ENCODE assay signal across 22 cellular contexts in the genomic region with DNA sequence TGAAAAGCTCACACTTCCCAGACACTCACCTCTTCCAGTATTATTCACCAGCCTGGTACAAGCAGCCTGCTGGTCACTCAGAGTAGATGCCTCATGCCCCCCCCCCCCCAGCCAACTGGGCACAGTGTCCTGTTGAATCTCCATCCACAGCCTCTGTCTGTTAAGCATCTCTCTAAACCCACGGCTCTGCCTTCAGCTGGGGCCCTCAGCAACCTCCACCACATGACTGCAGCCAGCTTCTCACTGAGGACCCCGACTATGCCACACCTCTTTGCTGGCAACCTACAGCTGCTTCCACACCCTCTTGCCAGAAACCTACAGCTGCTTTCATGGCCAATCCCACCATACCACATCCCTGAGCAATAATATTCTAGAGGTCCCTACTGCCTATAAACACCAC.
A peak's percentile ranks its signal among the peaks of the same experiment; 100 is the strongest.
DNase-seq lines count a peak whose midpoint lies in the region; ATAC-seq and TF ChIP-seq lines count a peak whose summit lies in the region.
"Had no signal": no experiment of that assay in that cellular context is flagged by ENCODE, and none has a peak within 500 bp of the region (broad histone marks: within the 10 kb centered on the region; RNA-seq: fewer than 3 reads in every experiment).

No MANE protein-coding gene starts in this region.

- POLR2A ChIA-PET in WTC11 (lab: Charles Lee), result interaction anchor here (0.6 to 1.5 kb wide), 2 partner anchors 11 to 307 kb away, joined by 3 to 5 read pairs; no protein-coding TSS in a partner anchor

- H3K4me1 ChIP-seq in smooth muscle cell (ENCODE audit: low read depth) (peaks cover 20% of the 10 kb centered on the region), ascending aorta (no peaks in the 10 kb centered on the region)
- H3K4me1 ChIP-seq: breast epithelium had no signal

- no peak overlapping the region for H3K4me2 ChIP-seq in smooth muscle cell

- no peak for TF ChIP-seq CTCF in WTC11 (IDR thresholded peaks at IDR 0.05)
- TF ChIP-seq CTCF in lower leg skin (IDR thresholded peaks at IDR 0.05), result no peak
- no peak for TF ChIP-seq CTCF in smooth muscle cell (IDR thresholded peaks at IDR 0.05; ENCODE audit: borderline replicate concordance, insufficient read depth, poor library complexity, severe bottlenecking)
- TF ChIP-seq CTCF in ascending aorta (IDR thresholded peaks at IDR 0.05), result no peak

- no peaks in the 10 kb centered on the region for H4K20me1 ChIP-seq in smooth muscle cell (ENCODE audit: low read depth)

- H3K79me2 ChIP-seq in smooth muscle cell (ENCODE audit: low read depth), result no peaks in the 10 kb centered on the region

- H3K36me3 Mint-ChIP-seq in WTC11, result peaks cover 19% of the 10 kb centered on the region

- H3K27me3 ChIP-seq in smooth muscle cell (ENCODE audit: low read depth), result no peaks in the 10 kb centered on the region
- no peaks in the 10 kb centered on the region for H3K27me3 ChIP-seq in ascending aorta
- H3K27me3 ChIP-seq: BE2C, breast epithelium, gastrocnemius medialis had no signal

- CTCF ChIA-PET in WTC11 (lab: Charles Lee), result interaction anchor here (0.9 to 1.5 kb wide), 2 partner anchors 11 to 112 kb away, joined by 3 read pairs; no protein-coding TSS in a partner anchor

- WGBS in lower leg skin, 2 donors, result 67 to 75% methylated on average over 2 of the region's 2 CpGs
- 41% methylated on average over 2 of the region's 2 CpGs for WGBS in smooth muscle cell (ENCODE audit: low lambda C conversion rate)

- H3F3A ChIP-seq in smooth muscle cell (ENCODE audit: low read depth), result peaks cover 7% of the 10 kb centered on the region

- intact Hi-C loops in lower leg skin (cut with DNase I; ENCODE audit: low total_unique reads) (no loop called here), ascending aorta (cut with DNase I) (no loop called here)

- TF ChIP-seq POLR2A in lower leg skin (IDR thresholded peaks at IDR 0.05), result no peak

- H3K4me1 Mint-ChIP-seq in WTC11, result peaks cover 36% of the 10 kb centered on the region
- H3K4me1 Mint-ChIP-seq: activated CD4-positive, alpha-beta T cell treated with anti-CD3 and anti-CD28 coated beads, Interleukin-2, amount 10 ng/mL, durations not matched to agents 24 days and 14 days; T-cell had no signal

- ATAC-seq in WTC11 (no peak; the same call in 1 of the 2 replicates), HG03039 (IDR thresholded peaks at IDR 0.05; ENCODE audit: unreplicated experiment) (no peak)
- ATAC-seq: T-cell had no signal

- H3K4me3 ChIP-seq in lower leg skin (ENCODE audit: low read depth, poor library complexity, severe bottlenecking) (no peak overlapping the region), smooth muscle cell (no peak overlapping the region), ascending aorta (no peak overlapping the region)
- H3K4me3 ChIP-seq: breast epithelium, coronary artery, gastrocnemius medialis had no signal

- H3K9me3 ChIP-seq in smooth muscle cell (replicated peaks; ENCODE audit: low read depth) (no peaks in the 10 kb centered on the region), ascending aorta (no peaks in the 10 kb centered on the region)
- H3K9me3 ChIP-seq: BE2C, breast epithelium, gastrocnemius medialis had no signal

- H3K9ac ChIP-seq in smooth muscle cell (ENCODE audit: low read depth), result no peak overlapping the region

- H3K27ac Mint-ChIP-seq in WTC11, result 0 out of 2 replicates have a peak overlapping the region, but pooled peaks have one; percentile 89
- H3K27ac Mint-ChIP-seq: activated CD4-positive, alpha-beta T cell treated with anti-CD3 and anti-CD28 coated beads, Interleukin-2, amount 10 ng/mL, durations not matched to agents 24 days and 14 days; T-cell had no signal

- H3K27ac ChIP-seq in smooth muscle cell (ENCODE audit: low read depth) (peak overlapping the region; percentile 88), ascending aorta (no peak overlapping the region)
- H3K27ac ChIP-seq: breast epithelium, coronary artery, epithelial cell of prostate had no signal

- H3K9me3 Mint-ChIP-seq in WTC11, result peaks cover 32% of the 10 kb centered on the region
- H3K9me3 Mint-ChIP-seq: activated CD4-positive, alpha-beta T cell treated with anti-CD3 and anti-CD28 coated beads, Interleukin-2, amount 10 ng/mL, durations not matched to agents 24 days and 14 days had no signal

- no peak overlapping the region for H3K4me3 Mint-ChIP-seq in WTC11
- H3K4me3 Mint-ChIP-seq: activated CD4-positive, alpha-beta T cell treated with anti-CD3 and anti-CD28 coated beads, Interleukin-2, amount 10 ng/mL, durations not matched to agents 24 days and 14 days; T-cell had no signal

- H2AFZ ChIP-seq in smooth muscle cell (ENCODE audit: low read depth), result no peak overlapping the region

- DNase-seq in NCI-H510A treated with DMSO at 0.1 percent for 48 hours (lab: John Stamatoyannopoulos, UW), result peak; percentile 25
- DNase-seq in NCI-H510A (lab: John Stamatoyannopoulos, UW), result no peak
- DNase-seq in WTC11 (ENCODE audit: low spot score), result no peak
- peak; percentile 7 to 31 for DNase-seq in lower leg skin (ENCODE audit: low spot score in 2 of 2)
- DNase-seq in smooth muscle cell (lab: John Stamatoyannopoulos, UW; ENCODE audit: unreplicated experiment), result no peak
- DNase-seq in NCI-H82 treated with DMSO at 0.1 percent for 48 hours (lab: John Stamatoyannopoulos, UW; ENCODE audit: unreplicated experiment), result no peak
- no peak for DNase-seq in ascending aorta (ENCODE audit: low spot score in 2 of 2)
- DNase-seq: activated CD4-positive, alpha-beta T cell treated with anti-CD3 and anti-CD28 coated beads, Interleukin-2, amount 10 ng/mL, durations not matched to agents 24 days and 14 days; activated gamma-delta T cell; BE2C; Calu3; EL; gastrocnemius medialis; IMR-90; NCI-H526 treated with DMSO at 0.1 percent for 48 hours; OCI-M1; SIG-M5; T-cell had no signal

- peaks cover 6% of the 10 kb centered on the region for H3K27me3 Mint-ChIP-seq in WTC11 (ENCODE audit: low read depth)
- H3K27me3 Mint-ChIP-seq: T-cell had no signal

- H3K36me3 ChIP-seq in smooth muscle cell (ENCODE audit: low read depth) (no peaks in the 10 kb centered on the region), ascending aorta (no peaks in the 10 kb centered on the region)
- H3K36me3 ChIP-seq: BE2C, breast epithelium, gastrocnemius medialis had no signal

TF ChIP-seq in WTC11, 78 proteins besides CTCF, POLR2A, EP300 and RAD21 (continues in another document):
- TF ChIP-seq, protein P1, sequence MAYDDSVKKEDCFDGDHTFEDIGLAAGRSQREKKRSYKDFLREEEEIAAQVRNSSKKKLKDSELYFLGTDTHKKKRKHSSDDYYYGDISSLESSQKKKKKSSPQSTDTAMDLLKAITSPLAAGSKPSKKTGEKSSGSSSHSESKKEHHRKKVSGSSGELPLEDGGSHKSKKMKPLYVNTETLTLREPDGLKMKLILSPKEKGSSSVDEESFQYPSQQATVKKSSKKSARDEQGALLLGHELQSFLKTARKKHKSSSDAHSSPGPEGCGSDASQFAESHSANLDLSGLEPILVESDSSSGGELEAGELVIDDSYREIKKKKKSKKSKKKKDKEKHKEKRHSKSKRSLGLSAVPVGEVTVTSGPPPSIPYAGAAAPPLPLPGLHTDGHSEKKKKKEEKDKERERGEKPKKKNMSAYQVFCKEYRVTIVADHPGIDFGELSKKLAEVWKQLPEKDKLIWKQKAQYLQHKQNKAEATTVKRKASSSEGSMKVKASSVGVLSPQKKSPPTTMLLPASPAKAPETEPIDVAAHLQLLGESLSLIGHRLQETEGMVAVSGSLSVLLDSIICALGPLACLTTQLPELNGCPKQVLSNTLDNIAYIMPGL (CRISPR knock-in tag; IDR thresholded peaks at IDR 0.05), result no peak
- no peak for TF ChIP-seq GABPB1 (CRISPR knock-in tag; IDR thresholded peaks at IDR 0.05)
- TF ChIP-seq, protein P2, sequence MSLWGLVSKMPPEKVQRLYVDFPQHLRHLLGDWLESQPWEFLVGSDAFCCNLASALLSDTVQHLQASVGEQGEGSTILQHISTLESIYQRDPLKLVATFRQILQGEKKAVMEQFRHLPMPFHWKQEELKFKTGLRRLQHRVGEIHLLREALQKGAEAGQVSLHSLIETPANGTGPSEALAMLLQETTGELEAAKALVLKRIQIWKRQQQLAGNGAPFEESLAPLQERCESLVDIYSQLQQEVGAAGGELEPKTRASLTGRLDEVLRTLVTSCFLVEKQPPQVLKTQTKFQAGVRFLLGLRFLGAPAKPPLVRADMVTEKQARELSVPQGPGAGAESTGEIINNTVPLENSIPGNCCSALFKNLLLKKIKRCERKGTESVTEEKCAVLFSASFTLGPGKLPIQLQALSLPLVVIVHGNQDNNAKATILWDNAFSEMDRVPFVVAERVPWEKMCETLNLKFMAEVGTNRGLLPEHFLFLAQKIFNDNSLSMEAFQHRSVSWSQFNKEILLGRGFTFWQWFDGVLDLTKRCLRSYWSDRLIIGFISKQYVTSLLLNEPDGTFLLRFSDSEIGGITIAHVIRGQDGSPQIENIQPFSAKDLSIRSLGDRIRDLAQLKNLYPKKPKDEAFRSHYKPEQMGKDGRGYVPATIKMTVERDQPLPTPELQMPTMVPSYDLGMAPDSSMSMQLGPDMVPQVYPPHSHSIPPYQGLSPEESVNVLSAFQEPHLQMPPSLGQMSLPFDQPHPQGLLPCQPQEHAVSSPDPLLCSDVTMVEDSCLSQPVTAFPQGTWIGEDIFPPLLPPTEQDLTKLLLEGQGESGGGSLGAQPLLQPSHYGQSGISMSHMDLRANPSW (CRISPR knock-in tag; conservative IDR thresholded peaks at IDR 0.05; ENCODE audit: low read depth), result no peak
- TF ChIP-seq, protein P3, sequence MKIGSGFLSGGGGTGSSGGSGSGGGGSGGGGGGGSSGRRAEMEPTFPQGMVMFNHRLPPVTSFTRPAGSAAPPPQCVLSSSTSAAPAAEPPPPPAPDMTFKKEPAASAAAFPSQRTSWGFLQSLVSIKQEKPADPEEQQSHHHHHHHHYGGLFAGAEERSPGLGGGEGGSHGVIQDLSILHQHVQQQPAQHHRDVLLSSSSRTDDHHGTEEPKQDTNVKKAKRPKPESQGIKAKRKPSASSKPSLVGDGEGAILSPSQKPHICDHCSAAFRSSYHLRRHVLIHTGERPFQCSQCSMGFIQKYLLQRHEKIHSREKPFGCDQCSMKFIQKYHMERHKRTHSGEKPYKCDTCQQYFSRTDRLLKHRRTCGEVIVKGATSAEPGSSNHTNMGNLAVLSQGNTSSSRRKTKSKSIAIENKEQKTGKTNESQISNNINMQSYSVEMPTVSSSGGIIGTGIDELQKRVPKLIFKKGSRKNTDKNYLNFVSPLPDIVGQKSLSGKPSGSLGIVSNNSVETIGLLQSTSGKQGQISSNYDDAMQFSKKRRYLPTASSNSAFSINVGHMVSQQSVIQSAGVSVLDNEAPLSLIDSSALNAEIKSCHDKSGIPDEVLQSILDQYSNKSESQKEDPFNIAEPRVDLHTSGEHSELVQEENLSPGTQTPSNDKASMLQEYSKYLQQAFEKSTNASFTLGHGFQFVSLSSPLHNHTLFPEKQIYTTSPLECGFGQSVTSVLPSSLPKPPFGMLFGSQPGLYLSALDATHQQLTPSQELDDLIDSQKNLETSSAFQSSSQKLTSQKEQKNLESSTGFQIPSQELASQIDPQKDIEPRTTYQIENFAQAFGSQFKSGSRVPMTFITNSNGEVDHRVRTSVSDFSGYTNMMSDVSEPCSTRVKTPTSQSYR (CRISPR knock-in tag; IDR thresholded peaks at IDR 0.05), result no peak
- TF ChIP-seq NR1H2 (CRISPR knock-in tag; IDR thresholded peaks at IDR 0.05), result no peak
- TF ChIP-seq ZNF219 (CRISPR knock-in tag; IDR thresholded peaks at IDR 0.05; ENCODE audit: borderline replicate concordance), result no peak
- TF ChIP-seq IRF2 (CRISPR knock-in tag; IDR thresholded peaks at IDR 0.05; ENCODE audit: borderline replicate concordance, low read depth), result no peak

Comparison
In these comparisons a context has a peak if more than half of its experiments do, and no peak if none do; other contexts are left out.
1. DNase-seq: peak in NCI-H510A treated with DMSO at 0.1 percent for 48 hours (single experiment) and lower leg skin (2 of 2); none in NCI-H510A (single experiment), WTC11 (single experiment), smooth muscle cell (single experiment), NCI-H82 treated with DMSO at 0.1 percent for 48 hours (single experiment) and ascending aorta (0 of 2).